In the genomic region with DNA sequence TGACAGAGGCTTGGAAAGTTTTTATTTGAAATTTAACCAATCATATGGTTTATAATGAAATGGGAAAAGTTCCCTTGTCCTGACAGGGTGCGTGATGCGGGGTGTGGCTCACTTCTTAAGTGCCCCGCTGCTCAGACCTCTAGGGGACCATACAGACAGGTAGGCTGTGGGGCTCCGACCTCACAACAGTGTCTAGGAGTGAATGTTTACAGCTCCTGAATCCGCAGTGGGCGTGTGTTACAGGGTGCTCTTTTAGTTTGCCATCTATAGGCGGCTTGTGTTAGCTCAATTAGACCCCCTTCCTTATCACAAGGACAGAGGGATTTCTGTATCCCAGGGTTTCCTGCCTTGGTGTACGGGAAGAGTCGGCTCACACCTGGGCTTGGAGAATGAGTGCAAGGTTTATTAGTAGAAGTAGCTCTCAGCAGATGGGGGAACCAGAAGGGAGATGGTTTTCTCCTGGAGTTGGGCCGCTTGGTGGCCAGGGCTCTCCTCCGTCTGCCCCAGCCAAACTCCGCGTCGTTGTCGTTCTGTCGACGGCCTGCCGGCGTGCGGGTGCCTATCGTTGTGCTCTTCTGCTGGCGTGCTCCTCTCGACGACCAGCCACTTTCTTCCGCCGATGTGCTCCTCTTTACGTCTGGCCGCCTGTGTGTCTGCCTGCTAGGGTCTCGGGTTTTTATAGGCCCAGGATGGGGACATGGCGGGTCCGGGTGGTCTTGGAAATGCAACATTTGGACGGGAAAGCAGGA, we compare ENCODE assay signal across 24 cellular contexts.
DNase-seq lines count a peak whose midpoint lies in the region; ATAC-seq, FAIRE-seq and TF ChIP-seq lines count a peak whose summit lies in the region.
"Had no signal": no experiment of that assay in that cellular context is flagged by ENCODE, and none has a peak within 500 bp of the region (broad histone marks: within the 10 kb centered on the region; RNA-seq: fewer than 3 reads in every experiment).

No MANE protein-coding gene starts in this region.

- no peak overlapping the region for H3K4me3 ChIP-seq in choroid plexus epithelial cell (ENCODE audit: low read depth, low read length)
- H3K4me3 ChIP-seq in lower lobe of right lung = no peak overlapping the region
- no peak overlapping the region for H3K4me3 ChIP-seq in small intestine (ENCODE audit: low read depth in 1 of 2, low read length in 2 of 2)
- H3K4me3 ChIP-seq in effector memory CD4-positive, alpha-beta T cell (ENCODE audit: insufficient read depth, low read depth, low read length, poor library complexity, severe bottlenecking) = no peak overlapping the region
- H3K4me3 ChIP-seq: BLaER1, breast epithelium, transverse colon had no signal

- no peak for FAIRE-seq in small intestine (lab: Jason Lieb, UNC)

- POLR2A ChIA-PET in T-cell (lab: Charles Lee) = interaction anchor here in 1 of 2 donors (0.5 kb wide), 1 partner anchor 1923 kb away, joined by 3 read pairs; no protein-coding TSS in a partner anchor

- 88 to 95% (median 95%) methylated on average over 32 of the region's 32 CpGs for WGBS in small intestine, 3 donors

- no peaks in the 10 kb centered on the region for H3K9me3 ChIP-seq in lower lobe of right lung
- no peaks in the 10 kb centered on the region for H3K9me3 ChIP-seq in small intestine (ENCODE audit: control insufficient read depth, low read depth)
- H3K9me3 ChIP-seq in effector memory CD4-positive, alpha-beta T cell (ENCODE audit: control insufficient read depth, low read length) = no peaks in the 10 kb centered on the region
- H3K9me3 ChIP-seq: BLaER1, breast epithelium, Caco-2, transverse colon had no signal

- peaks cover 9% of the 10 kb centered on the region for H3K36me3 Mint-ChIP-seq in T-cell

- DNase-seq in Right ventricle myocardium inferior (ENCODE audit: missing footprints) (peak; percentile 68), cardiac septum (ENCODE audit: low spot score) (no peak), choroid plexus epithelial cell (ENCODE audit: low read depth) (peak; percentile 9), lower lobe of right lung (no peak), small intestine (no peak), mesenteric fat pad (ENCODE audit: low spot score) (no peak), T-cell (no peak)
- no peak for DNase-seq in effector memory CD4-positive, alpha-beta T cell
- DNase-seq: activated CD4-positive, CD25-positive, alpha-beta regulatory T cell; activated CD8-positive, alpha-beta T cell treated with anti-CD3 and anti-CD28 coated beads for 36 hours; activated gamma-delta T cell treated with Interleukin-2 at 50 U/mL for 16 hours; immature natural killer cell; left ventricle myocardium superior; NCI-H1436; NCI-H2171; stimulated activated CD4-positive, alpha-beta T cell treated with anti-CD3 and anti-CD28 coated beads, Interleukin-4, amount 100 ng/mL, for 24 hours; T1000 had no signal

- H3K27me3 ChIP-seq in lower lobe of right lung (ENCODE audit: low read depth) = no peaks in the 10 kb centered on the region
- H3K27me3 ChIP-seq in small intestine (ENCODE audit: control insufficient read depth in 2 of 2, insufficient read depth in 2 of 2, low read length in 2 of 2) = no peaks in the 10 kb centered on the region
- H3K27me3 ChIP-seq in effector memory CD4-positive, alpha-beta T cell (replicated peaks; ENCODE audit: control insufficient read depth, insufficient read depth, low read length, poor library complexity, severe bottlenecking) = no peaks in the 10 kb centered on the region
- H3K27me3 ChIP-seq: BLaER1, breast epithelium, transverse colon had no signal

- ATAC-seq in Right ventricle myocardium inferior (no peak), lower lobe of right lung (no peak), T-cell (replicated peaks in 1 of 4) (no peak)
- ATAC-seq: activated CD8-positive, alpha-beta T cell treated with anti-CD3 and anti-CD28 coated beads for 36 hours had no signal

- CTCF ChIA-PET in T-cell (lab: Charles Lee) = no interaction called here

- H3K27me3 Mint-ChIP-seq in T-cell = no peaks in the 10 kb centered on the region
- H3K27me3 Mint-ChIP-seq: activated CD8-positive, alpha-beta T cell treated with anti-CD3 and anti-CD28 coated beads for 36 hours; dendritic cell treated with granulocyte-macrophage colony-stimulating factor and Interleukin-4, amounts not matched to agents 40 ng/mL and 50 ng/mL, for 4 days; stimulated activated naive CD8-positive, alpha-beta T cell treated with anti-CD3 and anti-CD28 coated beads, Interleukin-15, Interleukin-2, amounts not matched to agents 100 ng/mL and 50 ng/mL, for 24 hours had no signal

- H3K36me3 ChIP-seq in lower lobe of right lung = peaks cover under 1% of the 10 kb centered on the region
- no peaks in the 10 kb centered on the region for H3K36me3 ChIP-seq in small intestine (ENCODE audit: control insufficient read depth in 2 of 2, insufficient read depth in 2 of 2, low read length in 2 of 2)
- no peaks in the 10 kb centered on the region for H3K36me3 ChIP-seq in effector memory CD4-positive, alpha-beta T cell (ENCODE audit: control insufficient read depth, insufficient read depth, low read length)
- H3K36me3 ChIP-seq: breast epithelium, transverse colon had no signal

- H3K4me1 ChIP-seq in lower lobe of right lung (peaks cover 11% of the 10 kb centered on the region), small intestine (ENCODE audit: control insufficient read depth in 2 of 2, insufficient read depth in 1 of 2, low read depth in 1 of 2, low read length in 1 of 2) (no peaks in the 10 kb centered on the region)
- H3K4me1 ChIP-seq in effector memory CD4-positive, alpha-beta T cell (ENCODE audit: control insufficient read depth, insufficient read depth, low read length, poor library complexity, severe bottlenecking) = no peaks in the 10 kb centered on the region
- H3K4me1 ChIP-seq: BLaER1, breast epithelium, Caco-2 had no signal

- H3K9me3 Mint-ChIP-seq in T-cell = no peaks in the 10 kb centered on the region
- H3K9me3 Mint-ChIP-seq: activated CD8-positive, alpha-beta T cell treated with anti-CD3 and anti-CD28 coated beads for 36 hours; dendritic cell treated with granulocyte-macrophage colony-stimulating factor and Interleukin-4, amounts not matched to agents 40 ng/mL and 50 ng/mL, for 4 days; immature natural killer cell; stimulated activated naive CD8-positive, alpha-beta T cell treated with anti-CD3 and anti-CD28 coated beads, Interleukin-15, Interleukin-2, amounts not matched to agents 100 ng/mL and 50 ng/mL, for 24 hours had no signal

- H3K4me1 Mint-ChIP-seq in T-cell = no peaks in the 10 kb centered on the region
- H3K4me1 Mint-ChIP-seq: immature natural killer cell had no signal

- no peak overlapping the region for H3K4me3 Mint-ChIP-seq in T-cell
- H3K4me3 Mint-ChIP-seq: activated CD8-positive, alpha-beta T cell treated with anti-CD3 and anti-CD28 coated beads for 36 hours; dendritic cell treated with granulocyte-macrophage colony-stimulating factor and Interleukin-4, amounts not matched to agents 40 ng/mL and 50 ng/mL, for 4 days; immature natural killer cell; stimulated activated naive CD8-positive, alpha-beta T cell treated with anti-CD3 and anti-CD28 coated beads, Interleukin-15, Interleukin-2, amounts not matched to agents 100 ng/mL and 50 ng/mL, for 24 hours had no signal

- intact Hi-C loops in Right ventricle myocardium inferior (cut with DNase I) (loop anchor here (5.0 kb wide), 1 partner anchor 118 kb away; the partner anchor contains the start of gene BMPR2), cardiac septum (cut with DNase I) (loop anchor here (10.0 kb wide), 1 partner anchor 120 kb away; the partner anchor contains the start of gene BMPR2), lower lobe of right lung (cut with DNase I) (no loop called here)

- no peak overlapping the region for H3K27ac Mint-ChIP-seq in T-cell
- H3K27ac Mint-ChIP-seq: activated CD8-positive, alpha-beta T cell treated with anti-CD3 and anti-CD28 coated beads for 36 hours; dendritic cell treated with granulocyte-macrophage colony-stimulating factor and Interleukin-4, amounts not matched to agents 40 ng/mL and 50 ng/mL, for 4 days; immature natural killer cell; stimulated activated naive CD8-positive, alpha-beta T cell treated with anti-CD3 and anti-CD28 coated beads, Interleukin-15, Interleukin-2, amounts not matched to agents 100 ng/mL and 50 ng/mL, for 24 hours had no signal

- H3K27ac ChIP-seq in lower lobe of right lung = peak overlapping the region; percentile 7
- H3K27ac ChIP-seq in small intestine (ENCODE audit: low read depth in 1 of 2, low read length in 1 of 2) = peak overlapping the region in 1 of 2 donors; percentile 49
- H3K27ac ChIP-seq in effector memory CD4-positive, alpha-beta T cell (ENCODE audit: insufficient read depth, low read length, poor library complexity, severe bottlenecking) = no peak overlapping the region
- H3K27ac ChIP-seq: BLaER1, breast epithelium, HL-60 had no signal

- TF ChIP-seq CTCF in choroid plexus epithelial cell (conservative IDR thresholded peaks at IDR 0.05; ENCODE audit: low read depth, low read length) (peak; percentile 13), lower lobe of right lung (IDR thresholded peaks at IDR 0.05) (no peak)

Comparison
In these comparisons a context has a peak if more than half of its experiments do, and no peak if none do; other contexts are left out.
1. DNase-seq: peak in Right ventricle myocardium inferior (single experiment) and choroid plexus epithelial cell (single experiment); none in cardiac septum (single experiment), lower lobe of right lung (single experiment), small intestine (single experiment), effector memory CD4-positive, alpha-beta T cell (0 of 3), mesenteric fat pad (single experiment) and T-cell (0 of 34).